Comparison of ENCODE assay signal across 8 cellular contexts in the genomic region with DNA sequence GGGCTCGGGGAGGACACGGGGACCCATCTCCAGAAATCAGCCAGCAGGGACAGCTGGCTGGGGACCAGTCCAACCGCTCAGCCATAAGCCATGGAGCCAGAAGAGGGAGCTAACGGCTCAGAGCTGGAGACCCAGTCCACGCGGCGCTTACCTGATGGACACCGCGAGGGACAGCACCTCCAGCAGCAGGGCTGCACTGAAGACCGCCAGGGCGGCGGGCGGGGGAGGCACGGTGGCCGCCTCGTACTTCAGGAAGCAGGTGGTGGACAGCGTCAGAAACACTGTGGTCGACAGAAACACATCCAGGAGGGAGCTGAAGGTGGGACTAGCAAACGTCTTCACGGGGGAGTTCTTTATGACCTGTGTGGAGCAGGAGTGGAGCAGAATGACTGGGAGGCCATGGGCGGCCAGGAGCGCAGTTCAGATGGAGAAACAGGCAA.
DNase-seq lines count a peak whose midpoint lies in the region; ATAC-seq lines count a peak whose summit lies in the region.

No MANE protein-coding gene starts in this region.

- ATAC-seq in left colon = peak; percentile 98
- ATAC-seq in HG03342 (IDR thresholded peaks at IDR 0.05; ENCODE audit: unreplicated experiment) = no peak
- no peak for ATAC-seq in GM21526 (IDR thresholded peaks at IDR 0.05; ENCODE audit: low FRiP score, unreplicated experiment)

- intact Hi-C loops in left colon (cut with DNase I, micrococcal nuclease) = no loop called here

- DNase-seq in DMS153 (lab: John Stamatoyannopoulos, UW) = peak; percentile 67
- peak; percentile 82 for DNase-seq in NCI-H1092 treated with DMSO at 0.1 percent for 48 hours (lab: John Stamatoyannopoulos, UW)
- peak; percentile 49 for DNase-seq in UCSD-AML1 (lab: John Stamatoyannopoulos, UW; ENCODE audit: unreplicated experiment)
- peak; percentile 4 to 42 for DNase-seq in cerebellar nuclear complex (lab: John Stamatoyannopoulos, UW)
- peak; percentile 64 to 77 for DNase-seq in left colon
- DNase-seq in stimulated activated CD4-positive, alpha-beta T cell treated with anti-CD3 and anti-CD28 coated beads, TNF-alpha, amount 100 ng/mL, for 48 hours (ENCODE audit: low read depth in 3 of 3) = peak; percentile 8 to 34 (median 13)

Comparison
In these comparisons a context has a peak if more than half of its experiments do, and no peak if none do; other contexts are left out.
1. DNase-seq: peak in every context shown above with its lines; median percentile 82 in NCI-H1092 treated with DMSO at 0.1 percent for 48 hours; 70 in left colon; 67 in DMS153; 49 in UCSD-AML1; 23 in cerebellar nuclear complex; 13 in stimulated activated CD4-positive, alpha-beta T cell treated with anti-CD3 and anti-CD28 coated beads, TNF-alpha, amount 100 ng/mL, for 48 hours.